ENCODE assay signal across 1 cellular context in the genomic region with DNA sequence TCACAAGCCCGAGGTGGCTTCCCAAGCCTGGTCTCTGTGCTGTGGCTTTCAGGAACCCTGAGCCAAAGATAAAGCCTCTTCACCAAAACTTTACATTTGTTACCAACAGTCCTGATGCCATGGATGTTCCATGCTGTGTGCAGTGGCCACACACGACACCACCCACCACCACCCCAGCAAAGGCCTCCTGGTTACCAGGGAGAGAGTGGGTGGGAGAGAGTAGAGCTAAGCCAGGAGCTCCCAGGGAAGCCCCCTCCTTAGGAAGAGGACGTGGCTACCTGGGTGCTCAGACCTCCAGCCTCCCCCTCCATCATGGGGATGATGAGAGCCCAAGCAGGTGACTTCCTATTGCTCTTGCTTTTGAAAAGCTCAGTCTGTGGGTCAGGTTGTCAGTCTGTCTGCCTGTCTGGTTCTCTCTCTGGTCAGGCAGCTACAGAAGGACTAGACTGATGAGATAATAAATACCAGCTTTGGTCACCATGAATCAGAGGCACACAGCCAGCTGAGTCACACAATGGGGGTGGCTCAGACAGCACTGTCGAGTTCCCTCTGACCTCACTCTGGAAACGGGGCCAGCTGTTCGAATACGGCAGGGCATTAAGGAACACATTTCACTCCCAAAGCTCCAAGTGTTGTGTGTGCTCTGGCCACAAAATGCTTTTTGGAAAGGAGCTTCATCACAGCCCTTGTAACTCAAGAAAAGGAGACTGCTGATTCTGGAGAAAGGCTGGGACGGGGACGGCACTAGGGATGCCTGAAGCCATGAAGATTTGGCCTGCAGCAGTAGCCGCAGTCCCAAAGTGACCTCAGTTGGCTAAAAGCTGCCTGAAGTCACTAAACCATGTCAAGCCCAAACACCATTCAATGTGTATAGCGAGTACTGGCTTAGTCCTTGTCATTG.
A peak's percentile ranks its signal among the peaks of the same experiment; 100 is the strongest.
TF ChIP-seq lines count a peak whose summit lies in the region.

No MANE protein-coding gene starts in this region.

TF ChIP-seq in IMR-90, 13 proteins besides CTCF, POLR2A, EP300 and RAD21:
- TF ChIP-seq MXI1 (IDR thresholded peaks at IDR 0.05; ENCODE audit: borderline replicate concordance, low read depth, low read length): no peak
- peak; percentile 99 for TF ChIP-seq FOS (IDR thresholded peaks at IDR 0.05; ENCODE audit: low read depth, low read length)
- TF ChIP-seq MAZ (IDR thresholded peaks at IDR 0.05; ENCODE audit: borderline replicate concordance, low read depth, low read length): peak; percentile 31
- TF ChIP-seq NFE2L2 (IDR thresholded peaks at IDR 0.05; ENCODE audit: low read depth, low read length): peak; percentile 69; the same call in 1 of the 2 replicates
- peak; percentile 81 for TF ChIP-seq RCOR1 (IDR thresholded peaks at IDR 0.05; ENCODE audit: insufficient replicate concordance, low read length)
- peak; percentile 35; the same call in 1 of the 2 replicates for TF ChIP-seq SMC3 (IDR thresholded peaks at IDR 0.05; ENCODE audit: low read depth, low read length)
- TF ChIP-seq USF2 (IDR thresholded peaks at IDR 0.05; ENCODE audit: low read depth, low read length): no peak
- peak; percentile 73 for TF ChIP-seq BHLHE40 (IDR thresholded peaks at IDR 0.05; ENCODE audit: low read depth, low read length)
